Comparison of ENCODE assay signal across 10 cellular contexts in the genomic region with DNA sequence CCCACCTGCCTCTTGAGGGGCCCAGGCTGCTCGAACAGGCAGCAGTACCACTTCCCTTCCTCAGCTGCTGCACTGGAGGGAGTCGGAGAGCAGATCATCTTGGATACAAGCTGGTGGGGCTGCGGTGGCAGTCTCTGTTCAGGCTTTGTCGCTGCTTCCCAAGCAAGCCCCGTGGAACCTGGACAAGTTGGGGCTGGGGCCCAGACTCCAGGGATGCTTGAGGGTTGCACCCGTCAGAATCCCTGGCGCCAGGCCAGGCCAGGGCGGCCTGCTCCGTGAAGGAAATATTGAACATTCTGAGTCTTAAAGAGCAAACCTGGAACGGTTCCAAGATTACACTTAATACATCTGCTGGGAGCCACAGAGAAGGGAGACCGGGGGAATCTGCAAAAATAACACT.
DNase-seq lines count a peak whose midpoint lies in the region; ATAC-seq and TF ChIP-seq lines count a peak whose summit lies in the region.
"Had no signal": no experiment of that assay in that cellular context is flagged by ENCODE, and none has a peak within 500 bp of the region (broad histone marks: within the 10 kb centered on the region; RNA-seq: fewer than 3 reads in every experiment).

No MANE protein-coding gene starts in this region.

- H3K9ac ChIP-seq in smooth muscle cell (ENCODE audit: low read depth) = no peak overlapping the region

- no peak overlapping the region for H3K27ac Mint-ChIP-seq in activated CD4-positive, alpha-beta T cell treated with anti-CD3 and anti-CD28 coated beads, Interleukin-2, amount 10 ng/mL, durations not matched to agents 7 days and 5 days

- POLR2A ChIA-PET in activated CD4-positive, alpha-beta T cell treated with anti-CD3 and anti-CD28 coated beads, Interleukin-2, amount 10 ng/mL, durations not matched to agents 7 days and 5 days (lab: Charles Lee) = no interaction called here

- no peak for TF ChIP-seq EP300 in gastroesophageal sphincter (IDR thresholded peaks at IDR 0.05)

- WGBS in gastroesophageal sphincter (ENCODE audit: low coverage in 1 of 2), 2 donors = 0% methylated on average over 2 of the region's 11 CpGs; no CpG with 5 or more reads in 1 of the 2 donors
- 35% methylated on average over 11 of the region's 11 CpGs for WGBS in smooth muscle cell (ENCODE audit: low lambda C conversion rate)

- ATAC-seq in gastroesophageal sphincter (peak; percentile 13), GM18868 (IDR thresholded peaks at IDR 0.05; ENCODE audit: unreplicated experiment) (no peak), GM18517 (IDR thresholded peaks at IDR 0.05; ENCODE audit: unreplicated experiment) (no peak)
- ATAC-seq: left lobe of liver had no signal

- no peak overlapping the region for H3K4me3 Mint-ChIP-seq in activated CD4-positive, alpha-beta T cell treated with anti-CD3 and anti-CD28 coated beads, Interleukin-2, amount 10 ng/mL, durations not matched to agents 7 days and 5 days

- TF ChIP-seq CTCF in gastroesophageal sphincter (IDR thresholded peaks at IDR 0.05) = peak in 1 of 4 experiments; percentile 3
- TF ChIP-seq CTCF in smooth muscle cell (IDR thresholded peaks at IDR 0.05; ENCODE audit: borderline replicate concordance, insufficient read depth, poor library complexity, severe bottlenecking) = no peak

- H3K4me2 ChIP-seq in smooth muscle cell = peak overlapping the region; percentile 23

- DNase-seq in NCI-H2029 (lab: John Stamatoyannopoulos, UW) (peak; percentile 22), NCI-H2029 treated with DMSO at 0.1 percent for 48 hours (lab: John Stamatoyannopoulos, UW) (no peak), RPMI7951 (ENCODE audit: low read depth) (peak; percentile 44), smooth muscle cell (lab: John Stamatoyannopoulos, UW; ENCODE audit: unreplicated experiment) (no peak)
- no peak for DNase-seq in activated CD4-positive, alpha-beta T cell treated with anti-CD3 and anti-CD28 coated beads, Interleukin-2, amount 10 ng/mL, durations not matched to agents 7 days and 5 days
- DNase-seq: stimulated activated CD4-positive, alpha-beta T cell treated with anti-CD3 and anti-CD28 coated beads, Interleukin-12 subunit alpha, Interleukin-12 subunit beta, amount 100 ng/mL, for 4 hours had no signal

- no peak overlapping the region for H3K27ac ChIP-seq in gastroesophageal sphincter
- H3K27ac ChIP-seq in smooth muscle cell (ENCODE audit: low read depth) = no peak overlapping the region

- H2AFZ ChIP-seq in smooth muscle cell (ENCODE audit: low read depth) = peak overlapping the region; percentile 11

- no peaks in the 10 kb centered on the region for H3K36me3 Mint-ChIP-seq in activated CD4-positive, alpha-beta T cell treated with anti-CD3 and anti-CD28 coated beads, Interleukin-2, amount 10 ng/mL, durations not matched to agents 7 days and 5 days (ENCODE audit: low read depth)

- no peaks in the 10 kb centered on the region for H3K4me1 Mint-ChIP-seq in activated CD4-positive, alpha-beta T cell treated with anti-CD3 and anti-CD28 coated beads, Interleukin-2, amount 10 ng/mL, durations not matched to agents 7 days and 5 days

- H3K4me3 ChIP-seq in gastroesophageal sphincter (no peak overlapping the region), smooth muscle cell (no peak overlapping the region)

- CTCF ChIA-PET in activated CD4-positive, alpha-beta T cell treated with anti-CD3 and anti-CD28 coated beads, Interleukin-2, amount 10 ng/mL, durations not matched to agents 7 days and 5 days (lab: Charles Lee) = no interaction called here

- no peaks in the 10 kb centered on the region for H3K27me3 ChIP-seq in gastroesophageal sphincter
- H3K27me3 ChIP-seq in smooth muscle cell (ENCODE audit: low read depth) = no peaks in the 10 kb centered on the region

- TF ChIP-seq POLR2A in gastroesophageal sphincter (IDR thresholded peaks at IDR 0.05) = no peak

- H3K36me3 ChIP-seq in gastroesophageal sphincter (no peaks in the 10 kb centered on the region), smooth muscle cell (ENCODE audit: low read depth) (no peaks in the 10 kb centered on the region)

- peaks cover 9% of the 10 kb centered on the region for H3F3A ChIP-seq in smooth muscle cell (ENCODE audit: low read depth)

- H3K4me1 ChIP-seq in gastroesophageal sphincter (peaks cover 0 to 20% (median 3%) of the 10 kb centered on the region in 3 donors), smooth muscle cell (ENCODE audit: low read depth) (peaks cover 3% of the 10 kb centered on the region)

- H3K9me3 ChIP-seq in gastroesophageal sphincter (no peaks in the 10 kb centered on the region), smooth muscle cell (replicated peaks; ENCODE audit: low read depth) (no peaks in the 10 kb centered on the region)

- no peaks in the 10 kb centered on the region for H3K27me3 Mint-ChIP-seq in activated CD4-positive, alpha-beta T cell treated with anti-CD3 and anti-CD28 coated beads, Interleukin-2, amount 10 ng/mL, durations not matched to agents 7 days and 5 days

- H4K20me1 ChIP-seq in smooth muscle cell (ENCODE audit: low read depth) = no peaks in the 10 kb centered on the region

- no peaks in the 10 kb centered on the region for H3K9me3 Mint-ChIP-seq in activated CD4-positive, alpha-beta T cell treated with anti-CD3 and anti-CD28 coated beads, Interleukin-2, amount 10 ng/mL, durations not matched to agents 7 days and 5 days

- H3K79me2 ChIP-seq in smooth muscle cell (ENCODE audit: low read depth) = no peaks in the 10 kb centered on the region

Comparison
In these comparisons a context has a peak if more than half of its experiments do, and no peak if none do; other contexts are left out.
1. DNase-seq: peak in NCI-H2029 (single experiment) and RPMI7951 (single experiment); none in NCI-H2029 treated with DMSO at 0.1 percent for 48 hours (single experiment), smooth muscle cell (single experiment) and activated CD4-positive, alpha-beta T cell treated with anti-CD3 and anti-CD28 coated beads, Interleukin-2, amount 10 ng/mL, durations not matched to agents 7 days and 5 days (single experiment).